In genomic region chr17:20077978-20078674, GRCh38 we compare ENCODE assay signal across 23 cellular contexts.
DNase-seq lines count a peak whose midpoint lies in the region; ATAC-seq, FAIRE-seq and TF ChIP-seq lines count a peak whose summit lies in the region.
"Had no signal": no experiment of that assay in that cellular context is flagged by ENCODE, and none has a peak within 500 bp of the region (broad histone marks: within the 10 kb centered on the region; RNA-seq: fewer than 3 reads in every experiment).

No MANE protein-coding gene starts in this region.

- H3K4me3 ChIP-seq in HepG2 (replicated peaks in 1 of 3; ENCODE audit: insufficient read depth in 1 of 3, low read depth in 2 of 3, low read length in 3 of 3) (no peak overlapping the region), right lobe of liver (no peak overlapping the region), PC-3 (ENCODE audit: low read length) (no peak overlapping the region)
- H3K4me3 ChIP-seq: Peyer's patch had no signal

- intact Hi-C loops in HepG2 (cut with micrococcal nuclease; ENCODE audit: unreplicated experiment): no loop called here
- intact Hi-C loops in right lobe of liver (cut with DNase I): no loop called here
- intact Hi-C loops in PC-3 (cut with micrococcal nuclease): no loop called here

- TF ChIP-seq CTCF in HepG2 (CRISPR knock-in tag; IDR thresholded peaks at IDR 0.05) (no peak), right lobe of liver (IDR thresholded peaks at IDR 0.05) (no peak), PC-3 (conservative IDR thresholded peaks at IDR 0.05; ENCODE audit: low read depth, low read length) (no peak)

- POLR2A ChIA-PET in HepG2 (lab: Yijun Ruan, JAX) (no interaction called here), PC-3 (lab: Charles Lee; ENCODE audit: unreplicated experiment) (interaction anchor here (0.6 kb wide), 1 partner anchor 1017 kb away, joined by 4 read pairs; no protein-coding TSS in a partner anchor)

- H3K27me3 Mint-ChIP-seq in immature natural killer cell (ENCODE audit: low read depth in 3 of 3): peaks cover 0 to 5% (median 2%) of the 10 kb centered on the region in 3 donors
- no peaks in the 10 kb centered on the region for H3K27me3 Mint-ChIP-seq in stimulated activated naive CD8-positive, alpha-beta T cell treated with anti-CD3 and anti-CD28 coated beads, Interleukin-15, Interleukin-2, amounts not matched to agents 100 ng/mL and 50 ng/mL, for 24 hours

- WGBS in HepG2 (ENCODE audit: low lambda C conversion rate): 3% methylated on average over 3 of the region's 3 CpGs
- 58% methylated on average over 3 of the region's 3 CpGs for WGBS in right lobe of liver (ENCODE audit: insufficient coverage, low coverage, low lambda C conversion rate, missing lambda C conversion rate)

- TF ChIP-seq EP300 in HepG2 (IDR thresholded peaks at IDR 0.05; ENCODE audit: low read depth in 2 of 2, low read length in 2 of 2) (no peak), HepG2 (CRISPR knock-in tag; IDR thresholded peaks at IDR 0.05; ENCODE audit: borderline replicate concordance) (no peak)

- H3K79me2 ChIP-seq in HepG2 (ENCODE audit: insufficient read depth, low read length): no peaks in the 10 kb centered on the region
- H3K79me2 ChIP-seq in PC-3 (ENCODE audit: low read length): no peaks in the 10 kb centered on the region

- H3K9me3 ChIP-seq in HepG2 (ENCODE audit: low read length) (no peaks in the 10 kb centered on the region), right lobe of liver (no peaks in the 10 kb centered on the region), PC-3 (ENCODE audit: low read length) (no peaks in the 10 kb centered on the region)
- H3K9me3 ChIP-seq: Peyer's patch, SK-N-SH had no signal

- peaks cover 0 to 9% (median 4%) of the 10 kb centered on the region in 3 donors for H3K36me3 Mint-ChIP-seq in immature natural killer cell
- no peaks in the 10 kb centered on the region for H3K36me3 Mint-ChIP-seq in stimulated activated naive CD8-positive, alpha-beta T cell treated with anti-CD3 and anti-CD28 coated beads, Interleukin-15, Interleukin-2, amounts not matched to agents 100 ng/mL and 50 ng/mL, for 24 hours (ENCODE audit: low read depth)

- DNase-seq in HepG2 (ENCODE audit: low spot score) (no peak), right lobe of liver (no peak), PC-3 (peak; percentile 46), immature natural killer cell (no peak), NCI-H2227 (lab: John Stamatoyannopoulos, UW; ENCODE audit: unreplicated experiment) (no peak)
- DNase-seq: ACHN; CD4-positive, CD25-positive, alpha-beta regulatory T cell; DMS153; DND-41; HCEC 1CT; NCI-H1048; NCI-H1417 treated with DMSO at 0.1 percent for 48 hours; NCI-H1694 treated with DMSO at 0.1 percent for 48 hours; NCI-H2081; NCI-H226; NCI-H510A; NCI-H69; Peyer's patch; SW 1271 had no signal

- H3K27ac Mint-ChIP-seq in immature natural killer cell: peak overlapping the region in 1 of 6 donors; percentile 62
- peak overlapping the region; percentile 91 for H3K27ac Mint-ChIP-seq in stimulated activated naive CD8-positive, alpha-beta T cell treated with anti-CD3 and anti-CD28 coated beads, Interleukin-15, Interleukin-2, amounts not matched to agents 100 ng/mL and 50 ng/mL, for 24 hours
- H3K27ac Mint-ChIP-seq: CD4-positive, CD25-positive, alpha-beta regulatory T cell had no signal

- no peak for TF ChIP-seq RAD21 in HepG2 (CRISPR knock-in tag; IDR thresholded peaks at IDR 0.05)

- no peak overlapping the region for H3K27ac ChIP-seq in HepG2 (ENCODE audit: extremely low read length, insufficient read depth, low read length)
- no peak overlapping the region for H3K27ac ChIP-seq in right lobe of liver
- H3K27ac ChIP-seq in PC-3 (ENCODE audit: low read length): no peak overlapping the region
- H3K27ac ChIP-seq: Peyer's patch had no signal

- H3K4me3 Mint-ChIP-seq in immature natural killer cell: peak overlapping the region in 4 of 5 donors; percentile 0 to 71 (median 38)
- peak overlapping the region; percentile 15 for H3K4me3 Mint-ChIP-seq in stimulated activated naive CD8-positive, alpha-beta T cell treated with anti-CD3 and anti-CD28 coated beads, Interleukin-15, Interleukin-2, amounts not matched to agents 100 ng/mL and 50 ng/mL, for 24 hours
- H3K4me3 Mint-ChIP-seq: CD4-positive, CD25-positive, alpha-beta regulatory T cell had no signal

- H3K27me3 ChIP-seq in HepG2 (ENCODE audit: control insufficient read depth in 1 of 2, insufficient read depth in 2 of 2, low read length in 2 of 2): peaks cover 0 to 38% of the 10 kb centered on the region in 2 experiments; a peak in 4 of 5 replicates
- H3K27me3 ChIP-seq in right lobe of liver: no peaks in the 10 kb centered on the region
- H3K27me3 ChIP-seq in PC-3 (ENCODE audit: low read length): no peaks in the 10 kb centered on the region
- H3K27me3 ChIP-seq: Peyer's patch had no signal

- H3K9me3 Mint-ChIP-seq in immature natural killer cell: no peaks in the 10 kb centered on the region
- no peaks in the 10 kb centered on the region for H3K9me3 Mint-ChIP-seq in stimulated activated naive CD8-positive, alpha-beta T cell treated with anti-CD3 and anti-CD28 coated beads, Interleukin-15, Interleukin-2, amounts not matched to agents 100 ng/mL and 50 ng/mL, for 24 hours

- H3K4me1 ChIP-seq in HepG2 (ENCODE audit: insufficient read depth, low read length) (no peaks in the 10 kb centered on the region), right lobe of liver (no peaks in the 10 kb centered on the region), PC-3 (ENCODE audit: insufficient read depth, low read length) (no peaks in the 10 kb centered on the region)
- H3K4me1 ChIP-seq: Peyer's patch had no signal

- CTCF ChIA-PET in HepG2 (lab: Yijun Ruan, JAX; ENCODE audit: low intra/inter-chr PET ratio, low total read pairs) (no interaction called here), PC-3 (lab: Charles Lee) (no interaction called here)

- no peaks in the 10 kb centered on the region for H3F3A ChIP-seq in PC-3 (ENCODE audit: low read length, unreplicated experiment)

- in situ Hi-C loops in HepG2 (cut with HindIII; ENCODE audit: extremely low pct_ligation_motif_present, low pct_unique_long_range_greater_than_20kb): no loop called here

- H4K20me1 ChIP-seq in HepG2 (ENCODE audit: insufficient read depth, low read length): no peaks in the 10 kb centered on the region
- no peaks in the 10 kb centered on the region for H4K20me1 ChIP-seq in PC-3 (ENCODE audit: low read length)

- no peaks in the 10 kb centered on the region for H3K36me3 ChIP-seq in HepG2 (replicated peaks in 1 of 2; ENCODE audit: control insufficient read depth in 1 of 2, insufficient read depth in 2 of 2, low read length in 2 of 2)
- H3K36me3 ChIP-seq in right lobe of liver: no peaks in the 10 kb centered on the region
- no peaks in the 10 kb centered on the region for H3K36me3 ChIP-seq in PC-3 (ENCODE audit: low read depth, low read length)
- H3K36me3 ChIP-seq: Peyer's patch had no signal

- no TSS peak for BruUV-seq in HepG2 (replicated peaks; lab: Mats Ljungman, UMichigan)
- no TSS peak for BruUV-seq in PC-3 (replicated peaks; lab: Mats Ljungman, UMichigan)

- ATAC-seq in HepG2: no peak
- ATAC-seq in right lobe of liver: no peak
- no peak for ATAC-seq in PC-3
- ATAC-seq in GM18873 (IDR thresholded peaks at IDR 0.05; ENCODE audit: low FRiP score, unreplicated experiment): no peak

- H3K4me1 Mint-ChIP-seq in immature natural killer cell: peaks cover 48 to 79% of the 10 kb centered on the region in 2 donors
- peaks cover 47% of the 10 kb centered on the region for H3K4me1 Mint-ChIP-seq in stimulated activated naive CD8-positive, alpha-beta T cell treated with anti-CD3 and anti-CD28 coated beads, Interleukin-15, Interleukin-2, amounts not matched to agents 100 ng/mL and 50 ng/mL, for 24 hours (ENCODE audit: low read depth)

- no peak overlapping the region for H3K4me2 ChIP-seq in HepG2 (ENCODE audit: low read depth, low read length)
- H3K4me2 ChIP-seq in PC-3 (ENCODE audit: low read length): no peak overlapping the region
- H3K4me2 ChIP-seq: SK-N-SH had no signal

- no peaks in the 10 kb centered on the region for H3K9me2 ChIP-seq in PC-3 (replicated peaks; ENCODE audit: low read length)
- H3K9me2 ChIP-seq: SK-N-SH had no signal

- TF ChIP-seq POLR2A in HepG2 (IDR thresholded peaks at IDR 0.05; ENCODE audit: insufficient read depth in 1 of 2, low read depth in 2 of 2, low read length in 2 of 2): no peak
- no peak for TF ChIP-seq POLR2A in right lobe of liver (IDR thresholded peaks at IDR 0.05)

- no peak overlapping the region for H3K9ac ChIP-seq in HepG2 (ENCODE audit: insufficient read depth, low read depth, low read length)
- H3K9ac ChIP-seq in PC-3 (ENCODE audit: low read length): no peak overlapping the region
- H3K9ac ChIP-seq: SK-N-SH had no signal

- FAIRE-seq in HepG2 (lab: Jason Lieb, UNC): no peak
- FAIRE-seq: H1 had no signal

- no peak overlapping the region for H2AFZ ChIP-seq in HepG2 (ENCODE audit: low read length)
- no peak overlapping the region for H2AFZ ChIP-seq in PC-3 (ENCODE audit: low read length)

TF ChIP-seq in HepG2, 621 proteins besides CTCF, POLR2A, EP300 and RAD21:
- TF ChIP-seq CREB1 (IDR thresholded peaks at IDR 0.05) (peak; percentile 66), CREB1 (CRISPR knock-in tag; IDR thresholded peaks at IDR 0.05) (no peak), ZNF7 (CRISPR knock-in tag; IDR thresholded peaks at IDR 0.05) (no peak)
